ENCODE assay signal across 14 cellular contexts in genomic region chr18:48218285-48219022, GRCh38.
DNase-seq lines count a peak whose midpoint lies in the region; ATAC-seq and TF ChIP-seq lines count a peak whose summit lies in the region.
"Had no signal": no experiment of that assay in that cellular context is flagged by ENCODE, and none has a peak within 500 bp of the region (broad histone marks: within the 10 kb centered on the region; RNA-seq: fewer than 3 reads in every experiment).

No MANE protein-coding gene starts in this region.

- DNase-seq in activated CD8-positive, alpha-beta T cell treated with anti-CD3 and anti-CD28 coated beads, Interleukin-2, amount 10 ng/mL, durations not matched to agents 7 days and 5 days, result peak; percentile 13
- no peak for DNase-seq in activated CD8-positive, alpha-beta T cell treated with anti-CD3 and anti-CD28 coated beads for 36 hours
- DNase-seq in mucosa of descending colon (no peak), thyroid gland (no peak), T-helper 1 cell (no peak), right lobe of liver (no peak), NCI-H2081 treated with DMSO at 0.1 percent for 48 hours (lab: John Stamatoyannopoulos, UW) (no peak)
- DNase-seq: C1 segment of cervical spinal cord; Calu3; CD4-positive, alpha-beta T cell; HCEC 1CT; HFFc6 had no signal

- H3K27ac Mint-ChIP-seq in activated CD8-positive, alpha-beta T cell treated with anti-CD3 and anti-CD28 coated beads, Interleukin-2, amount 10 ng/mL, durations not matched to agents 7 days and 5 days, result no peak overlapping the region
- no peak overlapping the region for H3K27ac Mint-ChIP-seq in activated CD8-positive, alpha-beta T cell treated with anti-CD3 and anti-CD28 coated beads for 36 hours
- H3K27ac Mint-ChIP-seq: B cell; CD4-positive, alpha-beta T cell; HFFc6 had no signal

- no peaks in the 10 kb centered on the region for H3K4me1 Mint-ChIP-seq in activated CD8-positive, alpha-beta T cell treated with anti-CD3 and anti-CD28 coated beads, Interleukin-2, amount 10 ng/mL, durations not matched to agents 7 days and 5 days (ENCODE audit: low read depth)
- H3K4me1 Mint-ChIP-seq in activated CD8-positive, alpha-beta T cell treated with anti-CD3 and anti-CD28 coated beads for 36 hours (ENCODE audit: low read depth), result no peaks in the 10 kb centered on the region
- H3K4me1 Mint-ChIP-seq: B cell had no signal

- H3K4me3 ChIP-seq in mucosa of descending colon (no peak overlapping the region), thyroid gland (replicated peaks in 1 of 3) (no peak overlapping the region), right lobe of liver (no peak overlapping the region)

- CTCF ChIA-PET in activated CD8-positive, alpha-beta T cell treated with anti-CD3 and anti-CD28 coated beads, Interleukin-2, amount 10 ng/mL, durations not matched to agents 7 days and 5 days (lab: Charles Lee), result no interaction called here
- CTCF ChIA-PET in activated CD8-positive, alpha-beta T cell treated with anti-CD3 and anti-CD28 coated beads for 36 hours (lab: Charles Lee), result no interaction called here

- intact Hi-C loops in activated CD8-positive, alpha-beta T cell treated with anti-CD3 and anti-CD28 coated beads for 36 hours (cut with micrococcal nuclease), result no loop called here
- intact Hi-C loops in mucosa of descending colon (cut with DNase I, micrococcal nuclease), result no loop called here
- intact Hi-C loops in thyroid gland (cut with DNase I), result no loop called here
- intact Hi-C loops in right lobe of liver (cut with DNase I), result no loop called here

- TF ChIP-seq POLR2A in thyroid gland (IDR thresholded peaks at IDR 0.05) (no peak), right lobe of liver (IDR thresholded peaks at IDR 0.05) (no peak)

- H3K9me3 ChIP-seq in mucosa of descending colon (no peaks in the 10 kb centered on the region), thyroid gland (no peaks in the 10 kb centered on the region), right lobe of liver (no peaks in the 10 kb centered on the region)

- H3K4me1 ChIP-seq in mucosa of descending colon (ENCODE audit: low read depth) (no peaks in the 10 kb centered on the region), thyroid gland (peaks cover 41 to 56% of the 10 kb centered on the region in 2 donors), right lobe of liver (no peaks in the 10 kb centered on the region)

- no peak overlapping the region for H3K4me3 Mint-ChIP-seq in activated CD8-positive, alpha-beta T cell treated with anti-CD3 and anti-CD28 coated beads, Interleukin-2, amount 10 ng/mL, durations not matched to agents 7 days and 5 days
- no peak overlapping the region for H3K4me3 Mint-ChIP-seq in activated CD8-positive, alpha-beta T cell treated with anti-CD3 and anti-CD28 coated beads for 36 hours
- H3K4me3 Mint-ChIP-seq: B cell; CD4-positive, alpha-beta T cell; HFFc6 had no signal

- no peaks in the 10 kb centered on the region for H3K36me3 ChIP-seq in mucosa of descending colon (ENCODE audit: low read depth)
- H3K36me3 ChIP-seq in thyroid gland, result no peaks in the 10 kb centered on the region
- H3K36me3 ChIP-seq in right lobe of liver, result no peaks in the 10 kb centered on the region

- H3K27me3 Mint-ChIP-seq in activated CD8-positive, alpha-beta T cell treated with anti-CD3 and anti-CD28 coated beads, Interleukin-2, amount 10 ng/mL, durations not matched to agents 7 days and 5 days (ENCODE audit: low read depth), result peaks cover 5% of the 10 kb centered on the region
- H3K27me3 Mint-ChIP-seq in activated CD8-positive, alpha-beta T cell treated with anti-CD3 and anti-CD28 coated beads for 36 hours, result no peaks in the 10 kb centered on the region

- H3K27me3 ChIP-seq in thyroid gland, result no peaks in the 10 kb centered on the region
- no peaks in the 10 kb centered on the region for H3K27me3 ChIP-seq in right lobe of liver

- POLR2A ChIA-PET in activated CD8-positive, alpha-beta T cell treated with anti-CD3 and anti-CD28 coated beads, Interleukin-2, amount 10 ng/mL, durations not matched to agents 7 days and 5 days (lab: Charles Lee), result no interaction called here
- POLR2A ChIA-PET in activated CD8-positive, alpha-beta T cell treated with anti-CD3 and anti-CD28 coated beads for 36 hours (lab: Charles Lee), result no interaction called here

- no peak for TF ChIP-seq CTCF in activated CD8-positive, alpha-beta T cell treated with anti-CD3 and anti-CD28 coated beads for 36 hours (IDR thresholded peaks at IDR 0.05)
- TF ChIP-seq CTCF in mucosa of descending colon (IDR thresholded peaks at IDR 0.05) (no peak), thyroid gland (IDR thresholded peaks at IDR 0.05) (no peak), right lobe of liver (IDR thresholded peaks at IDR 0.05) (no peak)

- no peak for ATAC-seq in activated CD8-positive, alpha-beta T cell treated with anti-CD3 and anti-CD28 coated beads, Interleukin-2, amount 10 ng/mL, durations not matched to agents 7 days and 5 days
- no peak for ATAC-seq in activated CD8-positive, alpha-beta T cell treated with anti-CD3 and anti-CD28 coated beads for 36 hours
- ATAC-seq in mucosa of descending colon, result peak; percentile 44
- ATAC-seq in right lobe of liver, result no peak
- ATAC-seq: HepG2 had no signal

- H3K27ac ChIP-seq in thyroid gland, result peak overlapping the region in 2 of 3 donors; percentile 83 to 84
- H3K27ac ChIP-seq in right lobe of liver, result no peak overlapping the region

- 91 to 95% methylated on average over 5 to 6 of the region's 7 CpGs for WGBS in thyroid gland, 2 donors
- 70% methylated on average over 2 of the region's 7 CpGs for WGBS in right lobe of liver (ENCODE audit: insufficient coverage, low coverage, low lambda C conversion rate, missing lambda C conversion rate)

- no peaks in the 10 kb centered on the region for H3K9me3 Mint-ChIP-seq in activated CD8-positive, alpha-beta T cell treated with anti-CD3 and anti-CD28 coated beads, Interleukin-2, amount 10 ng/mL, durations not matched to agents 7 days and 5 days (ENCODE audit: insufficient read depth)
- no peaks in the 10 kb centered on the region for H3K9me3 Mint-ChIP-seq in activated CD8-positive, alpha-beta T cell treated with anti-CD3 and anti-CD28 coated beads for 36 hours
- H3K9me3 Mint-ChIP-seq: CD4-positive, alpha-beta T cell; HFFc6 had no signal

- no peaks in the 10 kb centered on the region for H3K36me3 Mint-ChIP-seq in activated CD8-positive, alpha-beta T cell treated with anti-CD3 and anti-CD28 coated beads, Interleukin-2, amount 10 ng/mL, durations not matched to agents 7 days and 5 days (ENCODE audit: low read depth)
- no peaks in the 10 kb centered on the region for H3K36me3 Mint-ChIP-seq in activated CD8-positive, alpha-beta T cell treated with anti-CD3 and anti-CD28 coated beads for 36 hours (ENCODE audit: low read depth)

Comparison
In these comparisons a context has a peak if more than half of its experiments do, and no peak if none do; other contexts are left out.
1. H3K27ac ChIP-seq: peak in thyroid gland (2 of 3); none in right lobe of liver (0 of 3).